ENCODE assay signal across 22 cellular contexts in the genomic region with DNA sequence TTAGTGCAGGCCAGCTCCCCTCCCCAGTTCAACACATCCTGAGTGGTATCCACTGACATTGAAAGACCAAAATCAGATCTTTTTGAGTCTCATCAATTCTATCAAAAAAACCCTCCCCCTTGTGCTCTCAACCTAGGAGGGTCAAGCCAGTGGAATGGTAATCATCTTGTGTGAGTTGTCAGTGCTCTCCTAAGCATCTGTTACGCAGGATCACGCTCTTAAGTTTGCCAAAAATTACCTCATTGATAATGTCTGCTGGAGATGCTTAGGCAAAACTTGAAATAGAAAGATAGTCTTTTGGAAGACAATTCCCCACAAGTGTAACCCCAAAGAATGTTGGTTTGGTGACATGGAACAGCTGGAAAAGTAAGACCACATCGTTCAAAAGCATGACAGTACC.
DNase-seq lines count a peak whose midpoint lies in the region; ATAC-seq and TF ChIP-seq lines count a peak whose summit lies in the region.
"Had no signal": no experiment of that assay in that cellular context is flagged by ENCODE, and none has a peak within 500 bp of the region (broad histone marks: within the 10 kb centered on the region; RNA-seq: fewer than 3 reads in every experiment).

No MANE protein-coding gene starts in this region.

- no peak for TF ChIP-seq EP300 in suprapubic skin (IDR thresholded peaks at IDR 0.05)

- TF ChIP-seq POLR2A in right lobe of liver (IDR thresholded peaks at IDR 0.05) = no peak
- TF ChIP-seq POLR2A in thyroid gland (IDR thresholded peaks at IDR 0.05) = no peak
- TF ChIP-seq POLR2A in suprapubic skin (IDR thresholded peaks at IDR 0.05) = no peak

- H3K9me3 Mint-ChIP-seq in activated T-cell treated with anti-CD3 and anti-CD28 coated beads, Interleukin-2, amount 50 U/mL, for 72 hours = peaks cover 4 to 9% of the 10 kb centered on the region in 2 donors
- peaks cover 8% of the 10 kb centered on the region; the same call in 1 of the 2 replicates for H3K9me3 Mint-ChIP-seq in WTC11
- H3K9me3 Mint-ChIP-seq: dendritic cell treated with granulocyte-macrophage colony-stimulating factor and Interleukin-4, amounts not matched to agents 40 ng/mL and 50 ng/mL, for 4 days; HFFc6 had no signal

- POLR2A ChIA-PET in WTC11 (lab: Charles Lee) = no interaction called here

- no peak overlapping the region for H3K4me2 ChIP-seq in smooth muscle cell

- H3K27me3 ChIP-seq in smooth muscle cell (ENCODE audit: low read depth) (no peaks in the 10 kb centered on the region), right lobe of liver (no peaks in the 10 kb centered on the region), thyroid gland (no peaks in the 10 kb centered on the region), suprapubic skin (peaks cover 4% of the 10 kb centered on the region)
- H3K27me3 ChIP-seq: heart right ventricle, upper lobe of left lung had no signal

- H3K27ac Mint-ChIP-seq in activated T-cell treated with anti-CD3 and anti-CD28 coated beads, Interleukin-2, amount 50 U/mL, for 72 hours = peak overlapping the region; percentile 78
- H3K27ac Mint-ChIP-seq in WTC11 = peak overlapping the region; percentile 37; the same call in 1 of the 2 replicates
- H3K27ac Mint-ChIP-seq: dendritic cell treated with granulocyte-macrophage colony-stimulating factor and Interleukin-4, amounts not matched to agents 40 ng/mL and 50 ng/mL, for 4 days; HFFc6; mesothelial cell of epicardium had no signal

- no peak overlapping the region for H3K4me3 ChIP-seq in fibroblast of the aortic adventitia (ENCODE audit: low read depth, low read length)
- no peak overlapping the region for H3K4me3 ChIP-seq in smooth muscle cell
- H3K4me3 ChIP-seq in right lobe of liver = no peak overlapping the region
- H3K4me3 ChIP-seq in thyroid gland (replicated peaks in 1 of 3) = no peak overlapping the region
- no peak overlapping the region for H3K4me3 ChIP-seq in suprapubic skin
- H3K4me3 ChIP-seq: heart right ventricle, upper lobe of left lung had no signal

- H3K36me3 ChIP-seq in smooth muscle cell (ENCODE audit: low read depth) (no peaks in the 10 kb centered on the region), right lobe of liver (no peaks in the 10 kb centered on the region), thyroid gland (no peaks in the 10 kb centered on the region), suprapubic skin (no peaks in the 10 kb centered on the region)
- H3K36me3 ChIP-seq: heart right ventricle, upper lobe of left lung had no signal

- CTCF ChIA-PET in WTC11 (lab: Charles Lee) = interaction anchor here (1.0 to 2.2 kb wide), 10 partner anchors 13 to 1022 kb away, joined by 3 to 17 read pairs (median 4); no protein-coding TSS in a partner anchor

- no peak overlapping the region for H3K9ac ChIP-seq in smooth muscle cell (ENCODE audit: low read depth)

- H3K79me2 ChIP-seq in smooth muscle cell (ENCODE audit: low read depth) = no peaks in the 10 kb centered on the region

- no peaks in the 10 kb centered on the region for H3F3A ChIP-seq in smooth muscle cell (ENCODE audit: low read depth)

- WGBS in smooth muscle cell (ENCODE audit: low lambda C conversion rate) = 86% methylated on average over 3 of the region's 3 CpGs
- WGBS in right lobe of liver (ENCODE audit: insufficient coverage, low coverage, low lambda C conversion rate, missing lambda C conversion rate) = 85% methylated on average over 3 of the region's 3 CpGs
- 81 to 87% methylated on average over 3 of the region's 3 CpGs for WGBS in thyroid gland, 2 donors
- WGBS in suprapubic skin = 55% methylated on average over 3 of the region's 3 CpGs

- H3K4me3 Mint-ChIP-seq in activated T-cell treated with anti-CD3 and anti-CD28 coated beads, Interleukin-2, amount 50 U/mL, for 72 hours = peak overlapping the region; percentile 77 to 85
- no peak overlapping the region for H3K4me3 Mint-ChIP-seq in WTC11
- H3K4me3 Mint-ChIP-seq: dendritic cell treated with granulocyte-macrophage colony-stimulating factor and Interleukin-4, amounts not matched to agents 40 ng/mL and 50 ng/mL, for 4 days; HFFc6; mesothelial cell of epicardium had no signal

- H3K4me1 ChIP-seq in smooth muscle cell (ENCODE audit: low read depth) (no peaks in the 10 kb centered on the region), right lobe of liver (peaks cover 0 to 6% (median 0%) of the 10 kb centered on the region in 4 donors), thyroid gland (no peaks in the 10 kb centered on the region), suprapubic skin (no peaks in the 10 kb centered on the region)
- H3K4me1 ChIP-seq: upper lobe of left lung had no signal

- ATAC-seq in activated T-cell treated with anti-CD3 and anti-CD28 coated beads, Interleukin-2, amount 50 U/mL, for 72 hours (replicated peaks in 1 of 2) = no peak
- ATAC-seq in WTC11 (no peak), right lobe of liver (no peak)

- H3K36me3 Mint-ChIP-seq in activated T-cell treated with anti-CD3 and anti-CD28 coated beads, Interleukin-2, amount 50 U/mL, for 72 hours (ENCODE audit: insufficient read depth in 2 of 2) = peaks cover 22 to 37% of the 10 kb centered on the region in 2 donors
- H3K36me3 Mint-ChIP-seq in WTC11 = peaks cover 5% of the 10 kb centered on the region
- H3K36me3 Mint-ChIP-seq: mesothelial cell of epicardium had no signal

- DNase-seq in activated T-cell treated with anti-CD3 and anti-CD28 coated beads, Interleukin-2, amount 50 U/mL, for 72 hours = no peak
- DNase-seq in activated T-cell treated with anti-CD3 and anti-CD28 coated beads for 4 hours (no peak), WTC11 (ENCODE audit: low spot score) (no peak), fibroblast of the aortic adventitia (ENCODE audit: low read depth) (peak; percentile 15), smooth muscle cell (lab: John Stamatoyannopoulos, UW; ENCODE audit: unreplicated experiment) (no peak), right lobe of liver (no peak), thyroid gland (no peak), suprapubic skin (ENCODE audit: low spot score in 2 of 2) (no peak)
- DNase-seq: ACHN; activated CD4-positive, alpha-beta T cell treated with anti-CD3 and anti-CD28 coated beads for 48 hours; COR-L47; erythroblast; HFFc6; kidney; NCI-H2107; RPMI8226; stimulated activated CD4-positive, alpha-beta T cell treated with anti-CD3 and anti-CD28 coated beads, Interleukin-4, amount 100 ng/mL, for 24 hours; T1000 had no signal

- no peak overlapping the region for H3K27ac ChIP-seq in smooth muscle cell (ENCODE audit: low read depth)
- no peak overlapping the region for H3K27ac ChIP-seq in right lobe of liver
- no peak overlapping the region for H3K27ac ChIP-seq in thyroid gland
- no peak overlapping the region for H3K27ac ChIP-seq in suprapubic skin
- H3K27ac ChIP-seq: upper lobe of left lung had no signal

- H3K9me3 ChIP-seq in smooth muscle cell (replicated peaks; ENCODE audit: low read depth) (no peaks in the 10 kb centered on the region), right lobe of liver (no peaks in the 10 kb centered on the region), thyroid gland (no peaks in the 10 kb centered on the region), suprapubic skin (no peaks in the 10 kb centered on the region)
- H3K9me3 ChIP-seq: upper lobe of left lung had no signal

- H3K27me3 Mint-ChIP-seq in activated T-cell treated with anti-CD3 and anti-CD28 coated beads, Interleukin-2, amount 50 U/mL, for 72 hours (ENCODE audit: low read depth) = no peaks in the 10 kb centered on the region
- peaks cover 5% of the 10 kb centered on the region; the same call in 1 of the 2 replicates for H3K27me3 Mint-ChIP-seq in WTC11 (ENCODE audit: low read depth)

- H3K4me1 Mint-ChIP-seq in activated T-cell treated with anti-CD3 and anti-CD28 coated beads, Interleukin-2, amount 50 U/mL, for 72 hours (ENCODE audit: low read depth) = peaks cover 74% of the 10 kb centered on the region
- H3K4me1 Mint-ChIP-seq in WTC11 = peaks cover 37% of the 10 kb centered on the region
- H3K4me1 Mint-ChIP-seq: mesothelial cell of epicardium had no signal

- H4K20me1 ChIP-seq in smooth muscle cell (ENCODE audit: low read depth) = no peaks in the 10 kb centered on the region

- peak overlapping the region; percentile 64 for H2AFZ ChIP-seq in smooth muscle cell (ENCODE audit: low read depth)

- intact Hi-C loops in right lobe of liver (cut with DNase I) = no loop called here
- intact Hi-C loops in thyroid gland (cut with DNase I) = no loop called here

- TF ChIP-seq CTCF in WTC11 (IDR thresholded peaks at IDR 0.05) = no peak
- no peak for TF ChIP-seq CTCF in fibroblast of the aortic adventitia (IDR thresholded peaks at IDR 0.05; ENCODE audit: insufficient read depth, low read length)
- TF ChIP-seq CTCF in smooth muscle cell (IDR thresholded peaks at IDR 0.05; ENCODE audit: borderline replicate concordance, insufficient read depth, poor library complexity, severe bottlenecking) = no peak
- TF ChIP-seq CTCF in right lobe of liver (IDR thresholded peaks at IDR 0.05) = no peak
- TF ChIP-seq CTCF in thyroid gland (IDR thresholded peaks at IDR 0.05) = no peak
- TF ChIP-seq CTCF in suprapubic skin (IDR thresholded peaks at IDR 0.05) = no peak

TF ChIP-seq in WTC11, 78 proteins besides CTCF, POLR2A, EP300 and RAD21 (continues in another document):
- TF ChIP-seq, protein P1, sequence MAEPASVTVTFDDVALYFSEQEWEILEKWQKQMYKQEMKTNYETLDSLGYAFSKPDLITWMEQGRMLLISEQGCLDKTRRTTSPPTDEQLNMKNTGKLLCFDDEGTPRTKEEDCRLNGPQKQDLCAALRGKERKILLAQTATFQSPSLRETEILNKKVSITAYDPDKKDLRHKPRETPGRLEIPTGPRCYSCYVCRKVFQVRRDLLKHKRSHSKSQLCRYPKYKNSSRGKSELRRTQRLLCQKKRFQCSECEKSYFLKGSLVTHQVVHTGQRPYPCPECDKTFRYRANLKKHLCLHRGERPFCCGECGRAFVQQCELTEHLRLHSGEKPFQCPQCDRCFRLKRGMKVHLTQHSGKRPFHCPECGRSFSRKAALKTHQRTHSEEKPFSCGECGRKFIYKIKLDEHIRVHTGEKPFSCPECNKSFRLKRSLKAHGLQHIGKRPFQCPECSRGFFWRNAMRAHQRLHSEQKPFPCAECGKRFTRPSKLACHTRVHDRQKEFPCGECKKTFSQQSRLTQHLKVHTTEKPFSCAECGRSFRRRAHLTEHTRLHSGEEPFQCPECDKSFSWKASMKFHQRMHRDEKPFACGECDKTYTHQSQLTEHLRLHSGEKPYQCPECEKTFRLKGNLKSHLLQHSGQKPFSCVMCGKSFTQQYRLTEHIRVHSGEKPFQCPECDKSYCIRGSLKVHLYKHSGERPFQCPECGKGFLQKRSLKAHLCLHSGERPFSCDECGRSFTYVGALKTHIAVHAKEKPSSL (CRISPR knock-in tag; conservative IDR thresholded peaks at IDR 0.05) = no peak
- no peak for TF ChIP-seq SMAD4 (CRISPR knock-in tag; IDR thresholded peaks at IDR 0.05)
- no peak for TF ChIP-seq PRRX2 (CRISPR knock-in tag; IDR thresholded peaks at IDR 0.05)
- TF ChIP-seq, protein P2, sequence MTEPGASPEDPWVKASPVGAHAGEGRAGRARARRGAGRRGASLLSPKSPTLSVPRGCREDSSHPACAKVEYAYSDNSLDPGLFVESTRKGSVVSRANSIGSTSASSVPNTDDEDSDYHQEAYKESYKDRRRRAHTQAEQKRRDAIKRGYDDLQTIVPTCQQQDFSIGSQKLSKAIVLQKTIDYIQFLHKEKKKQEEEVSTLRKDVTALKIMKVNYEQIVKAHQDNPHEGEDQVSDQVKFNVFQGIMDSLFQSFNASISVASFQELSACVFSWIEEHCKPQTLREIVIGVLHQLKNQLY (CRISPR knock-in tag; IDR thresholded peaks at IDR 0.05) = no peak
- no peak for TF ChIP-seq GTF2I (CRISPR knock-in tag; conservative IDR thresholded peaks at IDR 0.05)
- no peak for TF ChIP-seq NFE2L1 (CRISPR knock-in tag; IDR thresholded peaks at IDR 0.05)
